Comparison of ENCODE assay signal across 18 cellular contexts in the genomic region with DNA sequence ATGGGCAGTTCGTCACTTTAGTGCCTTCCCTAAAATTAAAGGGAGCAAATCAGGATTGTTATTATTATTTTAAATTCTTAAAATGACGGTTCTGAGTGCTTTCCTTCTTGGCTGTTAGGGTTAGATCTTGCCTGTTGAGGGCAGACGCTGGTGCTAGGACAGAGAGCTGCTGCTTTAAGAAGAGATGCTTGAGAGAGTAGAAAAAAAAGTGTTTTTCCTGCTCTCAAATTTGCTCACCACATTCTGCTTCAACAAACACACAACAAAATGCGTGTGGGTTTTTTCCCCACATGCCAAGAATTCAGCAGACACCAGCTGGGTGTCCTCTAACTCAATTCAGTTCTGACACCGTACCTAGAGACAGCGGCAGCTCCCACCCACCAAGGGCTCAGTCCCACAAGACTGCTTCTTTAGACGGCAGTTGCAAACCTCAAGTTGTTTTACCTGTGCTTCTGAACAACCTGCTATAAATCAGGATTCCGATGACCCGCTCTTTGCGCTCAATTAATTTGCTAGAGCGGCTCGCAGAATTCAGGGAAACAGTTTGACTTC.
"Had no signal": no experiment of that assay in that cellular context is flagged by ENCODE, and none has a peak within 500 bp of the region (broad histone marks: within the 10 kb centered on the region; RNA-seq: fewer than 3 reads in every experiment).

No MANE protein-coding gene starts in this region.

- H3K4me1 Mint-ChIP-seq: WTC11 had no signal

- H3K4me2 ChIP-seq: smooth muscle cell had no signal

- H3K27me3 ChIP-seq: left lung, upper lobe of left lung had no signal

- H3K36me3 Mint-ChIP-seq: activated naive CD8-positive, alpha-beta T cell; natural killer cell treated with Interleukin-12 subunit alpha and Interleukin-12 subunit beta and Interleukin-15 and Interleukin-18, amount 100 ng/mL, for 72 hours; WTC11 had no signal

- H3K4me3 Mint-ChIP-seq: activated naive CD8-positive, alpha-beta T cell; memory B cell; natural killer cell treated with Interleukin-12 subunit alpha and Interleukin-12 subunit beta and Interleukin-15 and Interleukin-18, amount 100 ng/mL, for 72 hours; stimulated activated naive CD8-positive, alpha-beta T cell treated with anti-CD3 and anti-CD28 coated beads, Interleukin-15, amount 100 ng/mL, for 72 hours; WTC11 had no signal

- H3K9me3 ChIP-seq: left lung, upper lobe of left lung had no signal

- H3K27me3 Mint-ChIP-seq: activated naive CD8-positive, alpha-beta T cell; stimulated activated naive CD8-positive, alpha-beta T cell treated with anti-CD3 and anti-CD28 coated beads, Interleukin-15, amount 100 ng/mL, for 72 hours had no signal

- FAIRE-seq: colon had no signal

- H3K27ac Mint-ChIP-seq: activated naive CD8-positive, alpha-beta T cell; activated T-cell treated with anti-CD3 and anti-CD28 coated beads, Interleukin-2, amount 50 U/mL, for 72 hours; stimulated activated naive CD8-positive, alpha-beta T cell treated with anti-CD3 and anti-CD28 coated beads, Interleukin-15, amount 100 ng/mL, for 72 hours; WTC11 had no signal

- H3K36me3 ChIP-seq: left lung, upper lobe of left lung had no signal

- H3K27ac ChIP-seq: left lung, upper lobe of left lung had no signal

- H3K4me3 ChIP-seq: left lung, smooth muscle cell, upper lobe of left lung had no signal

- ATAC-seq: activated T-cell treated with anti-CD3 and anti-CD28 coated beads, Interleukin-2, amount 50 U/mL, for 72 hours; esophagus mucosa; left lung; natural killer cell treated with Interleukin-12 subunit alpha and Interleukin-12 subunit beta and Interleukin-15 and Interleukin-18, amount 100 ng/mL, for 72 hours; right cardiac atrium; stimulated activated naive CD8-positive, alpha-beta T cell treated with anti-CD3 and anti-CD28 coated beads, Interleukin-15, amount 100 ng/mL, for 72 hours; WTC11 had no signal

- H3K9me3 Mint-ChIP-seq: natural killer cell treated with Interleukin-12 subunit alpha and Interleukin-12 subunit beta and Interleukin-15 and Interleukin-18, amount 100 ng/mL, for 72 hours had no signal

- DNase-seq: activated CD4-positive, alpha-beta T cell treated with anti-CD3 and anti-CD28 coated beads for 48 hours; activated CD8-positive, alpha-beta memory T cell treated with anti-CD3 and anti-CD28 coated beads, Interleukin-2, amount 50 U/mL, for 48 hours; activated gamma-delta T cell treated with Interleukin-2 at 50 U/mL for 16 hours; activated T-cell treated with anti-CD3 and anti-CD28 coated beads, Interleukin-2, amount 50 U/mL, for 72 hours; amniotic stem cell; islet precursor cell; left lung; right cardiac atrium; stimulated activated naive CD8-positive, alpha-beta T cell treated with anti-CD3 and anti-CD28 coated beads, Interleukin-15, amount 100 ng/mL, for 72 hours; T-helper 2 cell; upper lobe of left lung had no signal
